Comparison of ENCODE assay signal across 18 cellular contexts in the genomic region with DNA sequence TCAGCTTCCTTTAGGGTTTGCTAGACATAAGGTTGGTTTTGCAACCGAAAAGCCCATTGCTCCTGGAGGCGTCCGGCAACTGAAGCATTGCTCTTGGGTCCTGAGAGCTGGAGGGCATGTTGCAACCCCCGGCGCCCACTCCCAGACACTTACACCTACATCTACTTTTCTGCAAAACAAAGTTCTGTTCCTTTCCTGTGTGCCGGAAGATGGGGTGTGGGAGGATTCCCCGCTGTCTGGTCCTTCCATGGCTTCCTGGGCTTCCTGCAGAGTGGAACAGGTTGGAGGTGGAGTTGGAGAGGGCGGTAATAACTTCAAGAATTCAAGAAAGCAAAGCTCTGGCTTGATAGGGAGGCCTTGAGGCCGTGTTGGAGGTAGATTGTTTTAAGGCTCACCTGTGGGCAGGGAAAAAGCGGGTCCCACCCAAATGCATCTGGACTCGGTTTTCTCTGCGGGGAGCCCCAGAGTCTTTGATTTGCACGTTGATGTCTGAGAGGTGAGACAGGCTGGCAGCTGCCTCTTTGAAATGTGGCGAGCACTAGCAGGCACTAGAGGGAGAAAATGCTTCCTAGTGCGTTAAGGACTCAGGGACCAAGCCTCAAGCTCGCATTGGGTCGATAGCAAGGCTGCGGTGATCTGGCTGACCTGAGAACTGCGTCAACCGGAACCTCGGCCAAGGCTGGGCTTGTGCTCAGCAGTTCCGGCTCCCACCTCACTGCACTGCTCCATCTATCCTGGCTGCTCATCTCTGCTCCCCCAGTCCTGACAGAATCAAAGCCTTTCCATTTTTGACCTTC. TPM values are rescaled to one million over a fixed set of nuclear protein-coding genes. Genes with fewer than 3 reads are reported as not detected.
DNase-seq lines count a peak whose midpoint lies in the region; ATAC-seq and TF ChIP-seq lines count a peak whose summit lies in the region.
"Had no signal": no experiment of that assay in that cellular context is flagged by ENCODE, and none has a peak within 500 bp of the region (broad histone marks: within the 10 kb centered on the region; RNA-seq: fewer than 3 reads in every experiment).

No MANE protein-coding gene starts in this region.

- CTCF ChIA-PET in WTC11 (lab: Charles Lee), result interaction anchor here (0.6 to 2.4 kb wide), 5 partner anchors 9 to 51 kb away, joined by 3 to 11 read pairs (median 7); no protein-coding TSS in a partner anchor
- CTCF ChIA-PET in naive thymus-derived CD4-positive, alpha-beta T cell (lab: Charles Lee), result no interaction called here

- no peak overlapping the region for H3K27ac ChIP-seq in osteoblast (ENCODE audit: low read depth, low read length)
- no peak overlapping the region for H3K27ac ChIP-seq in naive thymus-derived CD4-positive, alpha-beta T cell (ENCODE audit: low read depth, low read length)
- H3K27ac ChIP-seq: A549 had no signal

- POLR2A ChIA-PET in WTC11 (lab: Charles Lee), result interaction anchor here (0.6 kb wide), 1 partner anchor 477 kb away, joined by 3 read pairs; no protein-coding TSS in a partner anchor
- POLR2A ChIA-PET in naive thymus-derived CD4-positive, alpha-beta T cell (lab: Charles Lee), result no interaction called here

- TF ChIP-seq CTCF in GM10266 (IDR thresholded peaks at IDR 0.05; ENCODE audit: control insufficient read depth, insufficient read depth, low read depth, missing control alignments) (no peak), WTC11 (IDR thresholded peaks at IDR 0.05) (no peak), osteoblast (IDR thresholded peaks at IDR 0.05; ENCODE audit: extremely low read depth, low read depth, low read length) (no peak)

- H3K4me2 ChIP-seq in osteoblast (ENCODE audit: insufficient read depth, low read length), result no peak overlapping the region
- H3K4me2 ChIP-seq: A549 had no signal

- no peak overlapping the region for H3K4me3 Mint-ChIP-seq in WTC11
- no peak overlapping the region for H3K4me3 Mint-ChIP-seq in naive thymus-derived CD4-positive, alpha-beta T cell

- no peak overlapping the region for H3K4me3 ChIP-seq in osteoblast (ENCODE audit: insufficient read depth, low read length)
- H3K4me3 ChIP-seq in naive thymus-derived CD4-positive, alpha-beta T cell (ENCODE audit: low read length), result no peak overlapping the region
- H3K4me3 ChIP-seq: A549, MG63 had no signal

- no peaks in the 10 kb centered on the region for H3K9me3 Mint-ChIP-seq in WTC11
- peaks cover 0 to 50% (median 7%) of the 10 kb centered on the region in 11 donors for H3K9me3 Mint-ChIP-seq in naive thymus-derived CD4-positive, alpha-beta T cell

- H3K36me3 ChIP-seq in osteoblast (ENCODE audit: insufficient read depth, low read length), result no peaks in the 10 kb centered on the region
- no peaks in the 10 kb centered on the region for H3K36me3 ChIP-seq in naive thymus-derived CD4-positive, alpha-beta T cell (ENCODE audit: control insufficient read depth in 2 of 3, insufficient read depth in 3 of 3, low read length in 3 of 3)
- H3K36me3 ChIP-seq: BE2C, MG63 had no signal

- H3K4me1 Mint-ChIP-seq in WTC11, result peaks cover 40% of the 10 kb centered on the region
- H3K4me1 Mint-ChIP-seq in naive thymus-derived CD4-positive, alpha-beta T cell, result peaks cover 0 to 4% (median 0%) of the 10 kb centered on the region in 7 donors

- H3K9me3 ChIP-seq in osteoblast (ENCODE audit: low read depth, low read length), result no peaks in the 10 kb centered on the region
- no peaks in the 10 kb centered on the region for H3K9me3 ChIP-seq in naive thymus-derived CD4-positive, alpha-beta T cell (ENCODE audit: control insufficient read depth in 2 of 3, low read length in 3 of 3)
- H3K9me3 ChIP-seq: A549, BE2C, MG63 had no signal

- H2AFZ ChIP-seq in osteoblast (ENCODE audit: low read length), result no peak overlapping the region

- H3K79me2 ChIP-seq in osteoblast (ENCODE audit: insufficient read depth, low read length), result no peaks in the 10 kb centered on the region

- H3K27me3 Mint-ChIP-seq in WTC11 (ENCODE audit: low read depth), result no peaks in the 10 kb centered on the region; the same call in 1 of the 2 replicates
- peaks cover 53 to 87% (median 70%) of the 10 kb centered on the region in 5 donors for H3K27me3 Mint-ChIP-seq in naive thymus-derived CD4-positive, alpha-beta T cell

- H3K27ac Mint-ChIP-seq in WTC11, result no peak overlapping the region
- H3K27ac Mint-ChIP-seq in naive thymus-derived CD4-positive, alpha-beta T cell, result no peak overlapping the region

- no peaks in the 10 kb centered on the region for H3K4me1 ChIP-seq in osteoblast (ENCODE audit: insufficient read depth, low read length)
- H3K4me1 ChIP-seq in naive thymus-derived CD4-positive, alpha-beta T cell (ENCODE audit: control insufficient read depth in 2 of 2, insufficient read depth in 2 of 2, low read length in 2 of 2), result no peaks in the 10 kb centered on the region
- H3K4me1 ChIP-seq: A549, BE2C had no signal

- intact Hi-C loops in naive thymus-derived CD4-positive, alpha-beta T cell (cut with micrococcal nuclease), result no loop called here

- ATAC-seq in WTC11, result peak; percentile 51
- no peak for ATAC-seq in naive thymus-derived CD4-positive, alpha-beta T cell
- ATAC-seq: A549 had no signal

- H3K36me3 Mint-ChIP-seq in WTC11, result no peaks in the 10 kb centered on the region
- H3K36me3 Mint-ChIP-seq in naive thymus-derived CD4-positive, alpha-beta T cell, result peaks cover 0 to 8% (median 3%) of the 10 kb centered on the region in 5 donors

- peak; percentile 6 for DNase-seq in GM10266 (ENCODE audit: extremely low spot score)
- peak; percentile 42 for DNase-seq in WTC11 (ENCODE audit: low spot score)
- peak; percentile 59 for DNase-seq in iPS-NIHi7 (ENCODE audit: extremely low spot score)
- DNase-seq in osteoblast (ENCODE audit: insufficient read length, low spot score, missing footprints), result peak; percentile 76
- DNase-seq in NCI-H2081 treated with DMSO at 0.1 percent for 48 hours (lab: John Stamatoyannopoulos, UW), result no peak
- no peak for DNase-seq in GM19240 (ENCODE audit: insufficient read length, low spot score)
- no peak for DNase-seq in naive thymus-derived CD4-positive, alpha-beta T cell
- DNase-seq: BE2C, DMS53, GF-D8, MG63, NCI-H1417, NCI-H187, NCI-H2107, NCI-H446 treated with DMSO at 0.1 percent for 48 hours, NCI-H526 treated with DMSO at 0.1 percent for 48 hours, SIG-M5 had no signal

- peaks cover 36% of the 10 kb centered on the region for H3K27me3 ChIP-seq in osteoblast (ENCODE audit: insufficient read depth, low read length)
- H3K27me3 ChIP-seq in naive thymus-derived CD4-positive, alpha-beta T cell (ENCODE audit: control insufficient read depth in 2 of 2, insufficient read depth in 2 of 2, low read length in 2 of 2), result peaks cover 0 to 4% of the 10 kb centered on the region in 2 donors
- H3K27me3 ChIP-seq: MG63 had no signal

- peaks cover 9% of the 10 kb centered on the region for H4K20me1 ChIP-seq in osteoblast (ENCODE audit: insufficient read depth, low read length)

TF ChIP-seq in WTC11, 78 proteins besides CTCF, POLR2A, EP300 and RAD21:
- TF ChIP-seq NFE2L1 (CRISPR knock-in tag; IDR thresholded peaks at IDR 0.05) (0 out of 2 replicates have a peak, but pooled peaks have one; percentile 13), ZNF121 (CRISPR knock-in tag; IDR thresholded peaks at IDR 0.05) (peak; percentile 45; the same call in 1 of the 2 replicates), HMGA2 (CRISPR knock-in tag; IDR thresholded peaks at IDR 0.05) (no peak)

RNA-seq across cellular contexts. Expression of a gene that starts 39.5 kb away (rescaled TPM):
- total RNA-seq in WTC11 (2021) (0.27 to 0.57 TPM (median 0.55 TPM) in 3 replicates), osteoblast (13.0 and 14.5 TPM in 2 replicates)
- total RNA-seq in naive thymus-derived CD4-positive, alpha-beta T cell, result not detected
- not detected for polyA plus RNA-seq in naive thymus-derived CD4-positive, alpha-beta T cell

Comparison
In these comparisons a context has a peak if more than half of its experiments do, and no peak if none do; other contexts are left out.
1. DNase-seq: peak in GM10266 (single experiment), WTC11 (single experiment), iPS-NIHi7 (single experiment) and osteoblast (single experiment); none in NCI-H2081 treated with DMSO at 0.1 percent for 48 hours (single experiment), GM19240 (single experiment) and naive thymus-derived CD4-positive, alpha-beta T cell (0 of 9).